In genomic region chr22:26570126-26570525, GRCh38 we compare ENCODE assay signal across 15 cellular contexts. TPM values are rescaled to one million over a fixed set of nuclear protein-coding genes. Genes with fewer than 3 reads are reported as not detected.
DNase-seq lines count a peak whose midpoint lies in the region; ATAC-seq lines count a peak whose summit lies in the region.
"Had no signal": no experiment of that assay in that cellular context is flagged by ENCODE, and none has a peak within 500 bp of the region (broad histone marks: within the 10 kb centered on the region; RNA-seq: fewer than 3 reads in every experiment).

No MANE protein-coding gene starts in this region.

- peak overlapping the region; percentile 59 for H3K27ac Mint-ChIP-seq in stimulated activated naive CD8-positive, alpha-beta T cell treated with anti-CD3 and anti-CD28 coated beads, Interleukin-15, Interleukin-2, amounts not matched to agents 100 ng/mL and 50 ng/mL, for 24 hours
- peak overlapping the region in 1 of 2 donors; percentile 68 for H3K27ac Mint-ChIP-seq in stimulated activated naive CD8-positive, alpha-beta T cell treated with anti-CD3 and anti-CD28 coated beads, Interleukin-15, amount 100 ng/mL, for 72 hours
- peak overlapping the region; percentile 7 for H3K27ac Mint-ChIP-seq in dendritic cell treated with granulocyte-macrophage colony-stimulating factor and Interleukin-4, amounts not matched to agents 40 ng/mL and 50 ng/mL, for 4 days
- peak overlapping the region; percentile 75 to 96 for H3K27ac Mint-ChIP-seq in natural killer cell treated with Interleukin-12 subunit alpha and Interleukin-12 subunit beta and Interleukin-15 and Interleukin-18, amount 100 ng/mL, for 72 hours

- no peak for ATAC-seq in stimulated activated naive CD8-positive, alpha-beta T cell treated with anti-CD3 and anti-CD28 coated beads, Interleukin-15, amount 100 ng/mL, for 72 hours
- no peak for ATAC-seq in natural killer cell treated with Interleukin-12 subunit alpha and Interleukin-12 subunit beta and Interleukin-15 and Interleukin-18, amount 100 ng/mL, for 72 hours
- no peak for ATAC-seq in HG02571 (IDR thresholded peaks at IDR 0.05; ENCODE audit: unreplicated experiment)
- ATAC-seq in GM18502 (IDR thresholded peaks at IDR 0.05; ENCODE audit: poor library complexity, unreplicated experiment) = no peak

- DNase-seq in stimulated activated naive CD8-positive, alpha-beta T cell treated with anti-CD3 and anti-CD28 coated beads, Interleukin-15, amount 100 ng/mL, for 72 hours = no peak
- no peak for DNase-seq in natural killer cell treated with Interleukin-12 subunit alpha and Interleukin-12 subunit beta and Interleukin-15 and Interleukin-18, amount 100 ng/mL, for 72 hours (ENCODE audit: low spot score)
- DNase-seq in NCI-H2081 treated with DMSO at 0.1 percent for 48 hours (lab: John Stamatoyannopoulos, UW) = no peak
- no peak for DNase-seq in iPS-NIHi11 (ENCODE audit: low spot score)
- DNase-seq: activated T-cell treated with anti-CD3 and anti-CD28 coated beads for 4 hours; NCI-H2171; stimulated activated CD4-positive, alpha-beta T cell treated with anti-CD3 and anti-CD28 coated beads, Interleukin-12 subunit alpha, Interleukin-12 subunit beta, amount 100 ng/mL, for 4 hours had no signal

- no peak overlapping the region for H3K4me3 Mint-ChIP-seq in stimulated activated naive CD8-positive, alpha-beta T cell treated with anti-CD3 and anti-CD28 coated beads, Interleukin-15, Interleukin-2, amounts not matched to agents 100 ng/mL and 50 ng/mL, for 24 hours
- H3K4me3 Mint-ChIP-seq in stimulated activated naive CD8-positive, alpha-beta T cell treated with anti-CD3 and anti-CD28 coated beads, Interleukin-15, amount 100 ng/mL, for 72 hours = no peak overlapping the region
- no peak overlapping the region for H3K4me3 Mint-ChIP-seq in dendritic cell treated with granulocyte-macrophage colony-stimulating factor and Interleukin-4, amounts not matched to agents 40 ng/mL and 50 ng/mL, for 4 days
- H3K4me3 Mint-ChIP-seq in natural killer cell treated with Interleukin-12 subunit alpha and Interleukin-12 subunit beta and Interleukin-15 and Interleukin-18, amount 100 ng/mL, for 72 hours = no peak overlapping the region

- H3K9me3 Mint-ChIP-seq in stimulated activated naive CD8-positive, alpha-beta T cell treated with anti-CD3 and anti-CD28 coated beads, Interleukin-15, Interleukin-2, amounts not matched to agents 100 ng/mL and 50 ng/mL, for 24 hours = no peaks in the 10 kb centered on the region
- no peaks in the 10 kb centered on the region for H3K9me3 Mint-ChIP-seq in stimulated activated naive CD8-positive, alpha-beta T cell treated with anti-CD3 and anti-CD28 coated beads, Interleukin-15, amount 100 ng/mL, for 72 hours
- no peaks in the 10 kb centered on the region for H3K9me3 Mint-ChIP-seq in dendritic cell treated with granulocyte-macrophage colony-stimulating factor and Interleukin-4, amounts not matched to agents 40 ng/mL and 50 ng/mL, for 4 days
- H3K9me3 Mint-ChIP-seq in natural killer cell treated with Interleukin-12 subunit alpha and Interleukin-12 subunit beta and Interleukin-15 and Interleukin-18, amount 100 ng/mL, for 72 hours = no peaks in the 10 kb centered on the region

- H3K27me3 Mint-ChIP-seq in stimulated activated naive CD8-positive, alpha-beta T cell treated with anti-CD3 and anti-CD28 coated beads, Interleukin-15, Interleukin-2, amounts not matched to agents 100 ng/mL and 50 ng/mL, for 24 hours = no peaks in the 10 kb centered on the region
- no peaks in the 10 kb centered on the region for H3K27me3 Mint-ChIP-seq in stimulated activated naive CD8-positive, alpha-beta T cell treated with anti-CD3 and anti-CD28 coated beads, Interleukin-15, amount 100 ng/mL, for 72 hours
- H3K27me3 Mint-ChIP-seq in dendritic cell treated with granulocyte-macrophage colony-stimulating factor and Interleukin-4, amounts not matched to agents 40 ng/mL and 50 ng/mL, for 4 days = no peaks in the 10 kb centered on the region
- no peaks in the 10 kb centered on the region for H3K27me3 Mint-ChIP-seq in natural killer cell treated with Interleukin-12 subunit alpha and Interleukin-12 subunit beta and Interleukin-15 and Interleukin-18, amount 100 ng/mL, for 72 hours

- H3K4me1 Mint-ChIP-seq in stimulated activated naive CD8-positive, alpha-beta T cell treated with anti-CD3 and anti-CD28 coated beads, Interleukin-15, Interleukin-2, amounts not matched to agents 100 ng/mL and 50 ng/mL, for 24 hours (ENCODE audit: low read depth) = peaks cover 81% of the 10 kb centered on the region
- H3K4me1 Mint-ChIP-seq in stimulated activated naive CD8-positive, alpha-beta T cell treated with anti-CD3 and anti-CD28 coated beads, Interleukin-15, amount 100 ng/mL, for 72 hours = peaks cover 96% of the 10 kb centered on the region
- peaks cover 63% of the 10 kb centered on the region for H3K4me1 Mint-ChIP-seq in dendritic cell treated with granulocyte-macrophage colony-stimulating factor and Interleukin-4, amounts not matched to agents 40 ng/mL and 50 ng/mL, for 4 days (ENCODE audit: low read depth)
- peaks cover 79 to 81% of the 10 kb centered on the region in 2 donors for H3K4me1 Mint-ChIP-seq in natural killer cell treated with Interleukin-12 subunit alpha and Interleukin-12 subunit beta and Interleukin-15 and Interleukin-18, amount 100 ng/mL, for 72 hours (ENCODE audit: low read depth in 2 of 2)

- intact Hi-C loops in dendritic cell treated with granulocyte-macrophage colony-stimulating factor and Interleukin-4, amounts not matched to agents 40 ng/mL and 50 ng/mL, for 4 days (cut with micrococcal nuclease) = no loop called here

- H3K36me3 Mint-ChIP-seq in stimulated activated naive CD8-positive, alpha-beta T cell treated with anti-CD3 and anti-CD28 coated beads, Interleukin-15, Interleukin-2, amounts not matched to agents 100 ng/mL and 50 ng/mL, for 24 hours (ENCODE audit: low read depth) = peaks cover 15% of the 10 kb centered on the region
- peaks cover 38% of the 10 kb centered on the region for H3K36me3 Mint-ChIP-seq in dendritic cell treated with granulocyte-macrophage colony-stimulating factor and Interleukin-4, amounts not matched to agents 40 ng/mL and 50 ng/mL, for 4 days (ENCODE audit: low read depth)
- H3K36me3 Mint-ChIP-seq in natural killer cell treated with Interleukin-12 subunit alpha and Interleukin-12 subunit beta and Interleukin-15 and Interleukin-18, amount 100 ng/mL, for 72 hours = no peaks in the 10 kb centered on the region

RNA-seq across cellular contexts. Expression of gene TPST2, which starts 19.8 kb away (rescaled TPM):
- total RNA-seq in natural killer cell treated with Interleukin-12 subunit alpha and Interleukin-12 subunit beta and Interleukin-15 and Interleukin-18, amount 100 ng/mL, for 72 hours = 10 to 100 TPM; 43.1 to 43.6 TPM

RNA-seq across cellular contexts. Expression of gene CRYBB1, which starts 47.7 kb away (rescaled TPM):
- not detected for total RNA-seq in natural killer cell treated with Interleukin-12 subunit alpha and Interleukin-12 subunit beta and Interleukin-15 and Interleukin-18, amount 100 ng/mL, for 72 hours
- total RNA-seq: endothelial cell of umbilical vein, M059J had no signal

RNA-seq across cellular contexts. Expression of gene CRYBA4, which starts 51.6 kb away (rescaled TPM):
- not detected for total RNA-seq in natural killer cell treated with Interleukin-12 subunit alpha and Interleukin-12 subunit beta and Interleukin-15 and Interleukin-18, amount 100 ng/mL, for 72 hours
- total RNA-seq: ascending aorta, endothelial cell of umbilical vein, M059J, RPMI7951 had no signal

RNA-seq across cellular contexts. Expression of gene TFIP11, which starts 57.9 kb away (rescaled TPM):
- total RNA-seq in natural killer cell treated with Interleukin-12 subunit alpha and Interleukin-12 subunit beta and Interleukin-15 and Interleukin-18, amount 100 ng/mL, for 72 hours = 10 to 100 TPM; 56.5 to 57.7 TPM
